Comparison of ENCODE assay signal across 8 cellular contexts in the genomic region with DNA sequence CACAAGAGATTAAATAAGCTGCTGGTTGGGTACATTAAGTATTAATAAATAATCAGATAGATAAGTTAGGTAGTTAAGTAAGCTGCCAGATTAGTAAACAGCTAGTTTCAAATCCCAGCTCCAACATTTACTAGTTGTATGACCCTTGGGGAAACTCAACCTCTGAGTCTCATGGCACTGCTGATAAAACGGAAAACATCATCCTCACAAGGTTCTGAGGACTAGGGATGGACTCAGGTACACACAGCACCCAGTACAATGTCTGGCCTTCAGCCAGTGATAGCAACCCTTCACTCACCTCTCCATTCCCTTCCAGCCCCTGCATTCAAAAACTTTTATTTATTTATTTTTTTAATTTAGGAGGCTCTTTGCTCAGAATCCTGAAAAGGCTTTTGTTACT. TPM values are rescaled to one million over a fixed set of nuclear protein-coding genes. Genes with fewer than 3 reads are reported as not detected.
DNase-seq lines count a peak whose midpoint lies in the region; ATAC-seq and TF ChIP-seq lines count a peak whose summit lies in the region.

No MANE protein-coding gene starts in this region.

- H4K20me1 ChIP-seq in KMS-11 (ENCODE audit: insufficient read depth), result no peaks in the 10 kb centered on the region

- H3K27ac Mint-ChIP-seq in brain, result peak overlapping the region in 3 of 5 experiments; percentile 52 to 94 (median 74)
- peak overlapping the region; percentile 88 to 98 for H3K27ac Mint-ChIP-seq in natural killer cell treated with Interleukin-12 subunit alpha and Interleukin-12 subunit beta and Interleukin-15 and Interleukin-18, amount 100 ng/mL, for 72 hours

- in situ Hi-C loops in ACHN (cut with HindIII; ENCODE audit: low pct_ligation_motif_present, low pct_unique_long_range_greater_than_20kb, low sequenced_read_pairs), result no loop called here

- peak overlapping the region; percentile 57 for H3K9ac ChIP-seq in KMS-11

- no peaks in the 10 kb centered on the region for H3K36me3 ChIP-seq in KMS-11 (ENCODE audit: insufficient read depth)

- peaks cover 23% of the 10 kb centered on the region for H3K4me1 ChIP-seq in KMS-11 (ENCODE audit: low read depth, poor library complexity, severe bottlenecking)

- peak overlapping the region in 2 of 5 experiments; percentile 1 to 57 for H3K4me3 Mint-ChIP-seq in brain
- H3K4me3 Mint-ChIP-seq in natural killer cell treated with Interleukin-12 subunit alpha and Interleukin-12 subunit beta and Interleukin-15 and Interleukin-18, amount 100 ng/mL, for 72 hours, result peak overlapping the region; percentile 61

- no peaks in the 10 kb centered on the region for H3K9me3 Mint-ChIP-seq in brain
- H3K9me3 Mint-ChIP-seq in natural killer cell treated with Interleukin-12 subunit alpha and Interleukin-12 subunit beta and Interleukin-15 and Interleukin-18, amount 100 ng/mL, for 72 hours, result no peaks in the 10 kb centered on the region

- H3K4me1 Mint-ChIP-seq in brain, result peaks cover 29% of the 10 kb centered on the region
- peaks cover 25 to 26% of the 10 kb centered on the region in 2 donors for H3K4me1 Mint-ChIP-seq in natural killer cell treated with Interleukin-12 subunit alpha and Interleukin-12 subunit beta and Interleukin-15 and Interleukin-18, amount 100 ng/mL, for 72 hours (ENCODE audit: low read depth in 2 of 2)

- H3K27me3 Mint-ChIP-seq in brain, result no peaks in the 10 kb centered on the region
- H3K27me3 Mint-ChIP-seq in natural killer cell treated with Interleukin-12 subunit alpha and Interleukin-12 subunit beta and Interleukin-15 and Interleukin-18, amount 100 ng/mL, for 72 hours, result no peaks in the 10 kb centered on the region

- no peaks in the 10 kb centered on the region for H3K79me2 ChIP-seq in KMS-11 (ENCODE audit: insufficient read depth, low read depth)

- peaks cover 13% of the 10 kb centered on the region for H3K36me3 Mint-ChIP-seq in brain
- no peaks in the 10 kb centered on the region for H3K36me3 Mint-ChIP-seq in natural killer cell treated with Interleukin-12 subunit alpha and Interleukin-12 subunit beta and Interleukin-15 and Interleukin-18, amount 100 ng/mL, for 72 hours

- TF ChIP-seq CTCF in KMS-11 (conservative IDR thresholded peaks at IDR 0.05; ENCODE audit: low read depth, low read length), result no peak
- no peak for TF ChIP-seq CTCF in brain (conservative IDR thresholded peaks at IDR 0.05)

- H3K27me3 ChIP-seq in KMS-11 (ENCODE audit: insufficient read depth, low read depth), result no peaks in the 10 kb centered on the region

- peak overlapping the region; percentile 92 for H3K4me2 ChIP-seq in KMS-11

- DNase-seq in ACHN (peak; percentile 7), NCI-H1105 (lab: John Stamatoyannopoulos, UW) (no peak)
- no peak for DNase-seq in natural killer cell treated with Interleukin-12 subunit alpha and Interleukin-12 subunit beta and Interleukin-15 and Interleukin-18, amount 100 ng/mL, for 72 hours (ENCODE audit: low spot score)
- DNase-seq in effector CD8-positive, alpha-beta T cell (lab: John Stamatoyannopoulos, UW), result no peak
- DNase-seq in activated effector memory CD4-positive, alpha-beta T cell treated with Interleukin-2 at 50 U/mL for 16 hours, result no peak

- no peak for ATAC-seq in natural killer cell treated with Interleukin-12 subunit alpha and Interleukin-12 subunit beta and Interleukin-15 and Interleukin-18, amount 100 ng/mL, for 72 hours
- ATAC-seq in HG02981 (IDR thresholded peaks at IDR 0.05; ENCODE audit: unreplicated experiment), result no peak

- H3K4me3 ChIP-seq in KMS-11 (IDR thresholded peaks at IDR 0.05; ENCODE audit: insufficient read depth, low read depth, low read length), result no peak overlapping the region

- peak overlapping the region; percentile 66 for H3K27ac ChIP-seq in KMS-11

- H2AFZ ChIP-seq in KMS-11 (ENCODE audit: low read depth), result peak overlapping the region; percentile 53

RNA-seq across cellular contexts. Expression of gene B3GNT5, which starts 32.3 kb away (rescaled TPM):
- 5.4 TPM for polyA plus RNA-seq in brain (ENCODE audit: insufficient read depth, low read depth, low replicate concordance)
- total RNA-seq in natural killer cell treated with Interleukin-12 subunit alpha and Interleukin-12 subunit beta and Interleukin-15 and Interleukin-18, amount 100 ng/mL, for 72 hours, result 1 to 10 TPM in 1 of 2 donors, under 1 TPM in 1; 0.36 to 1.0 TPM
